Comparison of ENCODE assay signal across 21 cellular contexts in the genomic region with DNA sequence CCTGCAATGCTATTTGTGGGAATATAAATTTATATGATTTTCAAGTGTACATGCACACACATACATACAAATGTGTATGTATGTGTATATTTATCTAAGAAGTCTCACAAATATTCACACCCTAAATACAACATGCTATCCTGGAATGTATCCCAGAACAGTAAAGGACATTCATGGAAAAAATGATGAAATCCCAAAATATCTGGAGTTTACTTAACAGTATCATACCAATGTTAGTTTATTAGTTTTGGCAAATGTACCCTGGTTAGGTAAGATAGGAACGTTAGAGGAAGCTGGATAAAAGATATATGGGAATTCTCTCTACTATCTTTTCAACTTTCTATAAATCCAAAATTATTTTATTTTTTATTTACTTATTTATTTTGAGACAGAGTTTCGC. TPM values are rescaled to one million over a fixed set of nuclear protein-coding genes. Genes with fewer than 3 reads are reported as not detected.
DNase-seq lines count a peak whose midpoint lies in the region; ATAC-seq, FAIRE-seq and TF ChIP-seq lines count a peak whose summit lies in the region.
"Had no signal": no experiment of that assay in that cellular context is flagged by ENCODE, and none has a peak within 500 bp of the region (broad histone marks: within the 10 kb centered on the region; RNA-seq: fewer than 3 reads in every experiment).

No MANE protein-coding gene starts in this region.

- H3K27ac ChIP-seq in liver (ENCODE audit: low read depth in 1 of 2, low read length in 2 of 2) (peak overlapping the region in 1 of 2 donors; percentile 31), HepG2 (ENCODE audit: extremely low read length, insufficient read depth, low read length) (no peak overlapping the region), K562 (ENCODE audit: extremely low read depth, low read depth, low read length) (no peak overlapping the region)

- WGBS in liver: 59% methylated on average over 2 of the region's 2 CpGs
- WGBS in HepG2 (ENCODE audit: low lambda C conversion rate): 53% methylated on average over 2 of the region's 2 CpGs
- whole genome bisulfite sequencing in K562 (ENCODE audit: insufficient coverage, low coverage, missing lambda C conversion rate): 61% methylated on average over 2 of the region's 2 CpGs

- TF ChIP-seq EP300 in HepG2 (IDR thresholded peaks at IDR 0.05; ENCODE audit: low read depth in 2 of 2, low read length in 2 of 2): no peak
- no peak for TF ChIP-seq EP300 in HepG2 (CRISPR knock-in tag; IDR thresholded peaks at IDR 0.05; ENCODE audit: borderline replicate concordance)
- no peak for TF ChIP-seq EP300 in K562 (IDR thresholded peaks at IDR 0.05; ENCODE audit: low read length)

- H3K9ac ChIP-seq in liver (ENCODE audit: low read depth in 1 of 2, low read length in 2 of 2) (no peak overlapping the region), HepG2 (ENCODE audit: insufficient read depth, low read depth, low read length) (no peak overlapping the region), K562 (ENCODE audit: insufficient read depth in 1 of 2, low read depth in 2 of 2, low read length in 2 of 2) (peak overlapping the region in 1 of 2 experiments; percentile 41; a peak in 1 of 4 replicates)

- no peaks in the 10 kb centered on the region for H3K36me3 ChIP-seq in liver (ENCODE audit: control insufficient read depth in 4 of 4, insufficient read depth in 3 of 4, low read depth in 1 of 4, low read length in 3 of 4)
- no peaks in the 10 kb centered on the region for H3K36me3 ChIP-seq in HepG2 (replicated peaks in 1 of 2; ENCODE audit: control insufficient read depth in 1 of 2, insufficient read depth in 2 of 2, low read length in 2 of 2)
- no peaks in the 10 kb centered on the region for H3K36me3 ChIP-seq in K562 (ENCODE audit: control insufficient read depth, insufficient read depth, low read length)
- H3K36me3 ChIP-seq: MG63 had no signal

- BruUV-seq in HepG2 (replicated peaks; lab: Mats Ljungman, UMichigan) (no TSS peak), K562 (replicated peaks; lab: Mats Ljungman, UMichigan) (no TSS peak)

- no peak overlapping the region for H3K4me2 ChIP-seq in HepG2 (ENCODE audit: low read depth, low read length)
- H3K4me2 ChIP-seq in K562 (ENCODE audit: insufficient read depth, low read length): no peak overlapping the region

- H2AFZ ChIP-seq in HepG2 (ENCODE audit: low read length) (no peak overlapping the region), K562 (ENCODE audit: low read depth, low read length) (no peak overlapping the region)

- TF ChIP-seq CTCF in liver (IDR thresholded peaks at IDR 0.05; ENCODE audit: low read depth, low read length, missing input control) (no peak), HepG2 (CRISPR knock-in tag; IDR thresholded peaks at IDR 0.05) (no peak), K562 (IDR thresholded peaks at IDR 0.05 in 2 of 3, conservative IDR thresholded peaks at IDR 0.05 in 1 of 3; ENCODE audit: insufficient read depth in 2 of 3, low read depth in 1 of 3, low read length in 3 of 3) (no peak), fibroblast of the aortic adventitia (IDR thresholded peaks at IDR 0.05; ENCODE audit: insufficient read depth, low read length) (no peak)

- H3K79me2 ChIP-seq in HepG2 (ENCODE audit: insufficient read depth, low read length) (no peaks in the 10 kb centered on the region), K562 (ENCODE audit: control insufficient read depth, insufficient read depth, low read length) (no peaks in the 10 kb centered on the region)

- FAIRE-seq in HepG2 (lab: Jason Lieb, UNC) (no peak), K562 (lab: Jason Lieb, UNC) (no peak)
- FAIRE-seq: GM19239, RCC 7860 had no signal

- H3K4me1 ChIP-seq in liver (ENCODE audit: control insufficient read depth in 4 of 4, insufficient read depth in 4 of 4, low read length in 3 of 4): peaks cover 6 to 20% (median 14%) of the 10 kb centered on the region in 4 donors
- H3K4me1 ChIP-seq in HepG2 (ENCODE audit: insufficient read depth, low read length): peaks cover 38% of the 10 kb centered on the region
- peaks cover 40 to 44% of the 10 kb centered on the region in 2 experiments for H3K4me1 ChIP-seq in K562 (replicated peaks in 1 of 2; ENCODE audit: control insufficient read depth in 2 of 2, insufficient read depth in 2 of 2, low read length in 2 of 2)

- POLR2A ChIA-PET in HepG2 (lab: Yijun Ruan, JAX): interaction anchor here (1.3 to 3.0 kb wide), 2 partner anchors 16 to 66 kb away, joined by 4 to 9 read pairs; a partner anchor contains a TSS
- POLR2A ChIA-PET in K562 (lab: Yijun Ruan, JAX): interaction anchor here (0.7 to 1.2 kb wide), 3 partner anchors 21 to 211 kb away, joined by 3 read pairs; no protein-coding TSS in a partner anchor

- TF ChIP-seq RAD21 in liver (IDR thresholded peaks at IDR 0.05) (no peak), HepG2 (CRISPR knock-in tag; IDR thresholded peaks at IDR 0.05) (no peak), K562 (CRISPR knock-in tag; conservative IDR thresholded peaks at IDR 0.05 in 1 of 2, IDR thresholded peaks at IDR 0.05 in 1 of 2) (no peak)

- H3K4me3 ChIP-seq in liver (ENCODE audit: low read depth in 1 of 3, low read length in 3 of 3) (no peak overlapping the region), HepG2 (replicated peaks in 1 of 3; ENCODE audit: insufficient read depth in 1 of 3, low read depth in 2 of 3, low read length in 3 of 3) (no peak overlapping the region), K562 (no peak overlapping the region), fibroblast of the aortic adventitia (ENCODE audit: low read depth, low read length) (no peak overlapping the region)
- H3K4me3 ChIP-seq: MG63 had no signal

- DNase-seq in HepG2 (ENCODE audit: low spot score): no peak
- DNase-seq in K562 (ENCODE audit: extremely low read depth in 1 of 4, low spot score in 3 of 4): no peak
- DNase-seq in fibroblast of the aortic adventitia (ENCODE audit: low read depth): peak; percentile 84
- peak; percentile 24 for DNase-seq in stromal cell of bone marrow (ENCODE audit: low read depth)
- DNase-seq in NCI-H2107 (lab: John Stamatoyannopoulos, UW): no peak
- DNase-seq: 8988T; CD4-positive, alpha-beta memory T cell; DMS79 treated with DMSO at 0.1 percent for 48 hours; GDM1; KG1; MG63; NCI-H1092 treated with DMSO at 0.1 percent for 48 hours; NCI-H187; NCI-H2171; NCI-H510A; SIG-M5 had no signal

- intact Hi-C loops in HepG2 (cut with micrococcal nuclease; ENCODE audit: unreplicated experiment) (no loop called here), K562 (cut with micrococcal nuclease) (no loop called here)

- H3K9me3 ChIP-seq in liver (ENCODE audit: control insufficient read depth in 4 of 4, low read length in 3 of 4) (no peaks in the 10 kb centered on the region), HepG2 (ENCODE audit: low read length) (no peaks in the 10 kb centered on the region), K562 (replicated peaks; ENCODE audit: control insufficient read depth, insufficient read depth, low read depth, low read length) (no peaks in the 10 kb centered on the region)
- H3K9me3 ChIP-seq: MG63 had no signal

- in situ Hi-C loops in HepG2 (cut with HindIII; ENCODE audit: extremely low pct_ligation_motif_present, low pct_unique_long_range_greater_than_20kb) (no loop called here), K562 (cut with MboI) (no loop called here)

- no peak for TF ChIP-seq POLR2A in HepG2 (IDR thresholded peaks at IDR 0.05; ENCODE audit: insufficient read depth in 1 of 2, low read depth in 2 of 2, low read length in 2 of 2)
- TF ChIP-seq POLR2A in K562 (conservative IDR thresholded peaks at IDR 0.05): no peak

- no peaks in the 10 kb centered on the region for H3K27me3 ChIP-seq in liver (ENCODE audit: control insufficient read depth in 4 of 4, insufficient read depth in 4 of 4, low read length in 3 of 4)
- no peaks in the 10 kb centered on the region; a peak in 1 of 5 replicates for H3K27me3 ChIP-seq in HepG2 (ENCODE audit: control insufficient read depth in 1 of 2, insufficient read depth in 2 of 2, low read length in 2 of 2)
- no peaks in the 10 kb centered on the region for H3K27me3 ChIP-seq in K562 (ENCODE audit: control insufficient read depth in 2 of 2, insufficient read depth in 2 of 2, low read length in 2 of 2)
- H3K27me3 ChIP-seq: MG63 had no signal

- H3K9me1 ChIP-seq in K562 (ENCODE audit: control insufficient read depth, insufficient read depth, low read length): no peaks in the 10 kb centered on the region

- H4K20me1 ChIP-seq in HepG2 (ENCODE audit: insufficient read depth, low read length) (no peaks in the 10 kb centered on the region), K562 (replicated peaks; ENCODE audit: control insufficient read depth, insufficient read depth, low read length) (no peaks in the 10 kb centered on the region)

- no peak for ATAC-seq in HepG2
- ATAC-seq in K562: no peak
- ATAC-seq in GM21381 (IDR thresholded peaks at IDR 0.05; ENCODE audit: unreplicated experiment): no peak
- ATAC-seq in HG02763 (IDR thresholded peaks at IDR 0.05; ENCODE audit: unreplicated experiment): no peak

- CTCF ChIA-PET in HepG2 (lab: Yijun Ruan, JAX; ENCODE audit: low intra/inter-chr PET ratio, low total read pairs): no interaction called here
- CTCF ChIA-PET in K562 (lab: Yijun Ruan, JAX; ENCODE audit: low intra/inter-chr PET ratio): no interaction called here

RNA-seq across cellular contexts. Expression of a gene that starts 19.0 kb away (rescaled TPM):
- under 1 TPM; 0.19 to 0.75 TPM for total RNA-seq in liver
- polyA plus RNA-seq in liver: under 1 TPM; 0.21 to 0.25 TPM
- 0.40 and 0.42 TPM in 2 replicates for total RNA-seq in HepG2 (2016; rRNA removed; fragmentation: Illumina TruSeq; extraction: Trizol)
- 0.18 TPM in 1 of 2 replicates, not detected in the other for total RNA-seq in HepG2 (2016; cell fraction: cytosol; rRNA removed; fragmentation: Illumina TruSeq; extraction: Trizol; ENCODE audit: low read depth)
- 0.32 and 0.40 TPM in 2 replicates for total RNA-seq in HepG2 (2016; cell fraction: insoluble cytoplasmic fraction; rRNA removed; fragmentation: Illumina TruSeq; extraction: Trizol)
- 0.28 and 0.34 TPM in 2 replicates for total RNA-seq in HepG2 (2016; cell fraction: membrane; rRNA removed; fragmentation: Illumina TruSeq; extraction: Trizol)
- 0.47 and 0.50 TPM in 2 replicates for total RNA-seq in HepG2 (2016; cell fraction: nucleus; rRNA removed; fragmentation: Illumina TruSeq; extraction: Trizol)
- 0.48 and 0.52 TPM in 2 replicates for polyA plus RNA-seq in HepG2 (2011; rRNA removed)
- 0.38 and 0.47 TPM in 2 replicates for polyA plus RNA-seq in HepG2 (2011; cell fraction: cytosol; rRNA removed)
- 1.1 and 1.8 TPM in 2 replicates for polyA plus RNA-seq in HepG2 (2011; cell fraction: nucleus; rRNA removed)
- 0.42 and 0.52 TPM in 2 replicates for polyA plus RNA-seq in HepG2 (2012)
- 0.07 TPM in 1 of 2 replicates, not detected in the other for polyA plus RNA-seq in HepG2 (2016; cell fraction: cytosol; fragmentation: Illumina TruSeq; extraction: Trizol; ENCODE audit: low read depth)
- 0.32 and 0.34 TPM in 2 replicates for polyA plus RNA-seq in HepG2 (2016; cell fraction: insoluble cytoplasmic fraction; fragmentation: Illumina TruSeq; extraction: Trizol; ENCODE audit: low read depth)
- 0.09 and 0.24 TPM in 2 replicates for polyA plus RNA-seq in HepG2 (2016; cell fraction: membrane; fragmentation: Illumina TruSeq; extraction: Trizol; ENCODE audit: low read depth)
- 0.92 and 1.1 TPM in 2 replicates for polyA plus RNA-seq in HepG2 (2016; cell fraction: nucleus; fragmentation: Illumina TruSeq; extraction: Trizol; ENCODE audit: insufficient read depth, low read depth)
- 0.14 and 0.48 TPM in 2 replicates for polyA minus RNA-seq in HepG2 (2011; rRNA and poly(A)+ RNA removed; ENCODE audit: low replicate concordance)
- polyA minus RNA-seq in HepG2 (2011; cell fraction: cytosol; rRNA and poly(A)+ RNA removed): 0.26 TPM in 1 of 2 replicates, not detected in the other
- polyA minus RNA-seq in HepG2 (2011; cell fraction: nucleus; rRNA and poly(A)+ RNA removed): 0.50 and 0.52 TPM in 2 replicates
- total RNA-seq in K562 (2011; cell fraction: chromatin; rRNA removed; ENCODE audit: low replicate concordance): 1.2 and 2.8 TPM in 2 replicates
- total RNA-seq in K562 (2011; cell fraction: nucleolus; rRNA removed): 1.6 and 2.0 TPM in 2 replicates
- total RNA-seq in K562 (2011; cell fraction: nucleoplasm; rRNA removed): 1.2 and 1.5 TPM in 2 replicates
- total RNA-seq in K562 (2014; rRNA removed): 0.36 and 0.57 TPM in 2 replicates
- 0.33 and 0.45 TPM in 2 replicates for total RNA-seq in K562 (2014; rRNA removed; fragmentation: Illumina TruSeq; extraction: Trizol)
- 0.58 and 0.64 TPM in 2 replicates for total RNA-seq in K562 (2015; rRNA removed; fragmentation: Illumina TruSeq; extraction: Trizol)
- total RNA-seq in K562 (2021): 0.58 and 0.60 TPM in 2 replicates
- 0.55 and 0.72 TPM in 2 replicates for polyA plus RNA-seq in K562 (2011; rRNA removed)
- 0.43 and 0.48 TPM in 2 replicates for polyA plus RNA-seq in K562 (2011; cell fraction: cytosol; rRNA removed)
- polyA plus RNA-seq in K562 (2011; cell fraction: nucleus; rRNA removed): 0.63 TPM in 2 replicates
- 0.62 and 0.97 TPM in 2 replicates for polyA plus RNA-seq in K562 (2012)
- polyA plus RNA-seq in K562 (2014; fragmentation: Illumina TruSeq; extraction: Trizol): 0.45 and 0.60 TPM in 2 replicates
- under 1 TPM in 1 of 2 experiments, not detected in 1; 0.17 TPM for polyA plus RNA-seq in K562 (2014; fragmentation: Nextera tagmentation; extraction: Ambion mirVana)
- polyA plus RNA-seq in K562 (2014; rRNA removed): 0.49 and 0.71 TPM in 2 replicates
- polyA minus RNA-seq in K562 (2011; rRNA and poly(A)+ RNA removed): 0.42 and 0.81 TPM in 2 replicates
- polyA minus RNA-seq in K562 (2011; cell fraction: cytosol; rRNA and poly(A)+ RNA removed): not detected in 2 replicates
- 0.22 and 0.27 TPM in 2 replicates for polyA minus RNA-seq in K562 (2011; cell fraction: nucleus; rRNA and poly(A)+ RNA removed)
- 0.54 TPM in 1 of 2 replicates, not detected in the other for total RNA-seq in fibroblast of the aortic adventitia (ENCODE audit: low replicate concordance)

Comparison
In these comparisons a context has a peak if more than half of its experiments do, and no peak if none do; other contexts are left out.
1. DNase-seq: peak in fibroblast of the aortic adventitia (single experiment) and stromal cell of bone marrow (single experiment); none in HepG2 (single experiment), K562 (0 of 4) and NCI-H2107 (single experiment).